In genomic region chr2:39128919-39129391, GRCh38 we compare ENCODE assay signal across 8 cellular contexts. TPM values are rescaled to one million over a fixed set of nuclear protein-coding genes. Genes with fewer than 3 reads are reported as not detected.
DNase-seq lines count a peak whose midpoint lies in the region; ATAC-seq, FAIRE-seq and TF ChIP-seq lines count a peak whose summit lies in the region.

No MANE protein-coding gene starts in this region.

- intact Hi-C loops in natural killer cell (cut with micrococcal nuclease): loop anchor here (10.0 kb wide), 2 partner anchors 374 to 754 kb away; partner anchors contain the start of genes ATL2 and SRSF7

- peak; percentile 36 for ATAC-seq in GM21367 (IDR thresholded peaks at IDR 0.05; ENCODE audit: unreplicated experiment)
- ATAC-seq in HG03469 (IDR thresholded peaks at IDR 0.05; ENCODE audit: unreplicated experiment): peak; percentile 34
- peak; percentile 38 to 53 (median 50) for ATAC-seq in natural killer cell

- peak; percentile 14 for DNase-seq in activated T-cell treated with anti-CD3 and anti-CD28 coated beads for 1 hour (ENCODE audit: low read depth)
- DNase-seq in natural killer cell: peak; percentile 27
- no peak for DNase-seq in frontal cortex (ENCODE audit: low spot score in 2 of 2)
- no peak for DNase-seq in superior temporal gyrus (ENCODE audit: extremely low spot score)
- no peak for DNase-seq in HPDE6-E6E7 (ENCODE audit: extremely low spot score)
- no peak for DNase-seq in AG08396 (ENCODE audit: low spot score)

- peak overlapping the region; percentile 66 for H3K4me3 Mint-ChIP-seq in natural killer cell

- FAIRE-seq in frontal cortex (lab: Jason Lieb, UNC): no peak

- TF ChIP-seq CTCF in natural killer cell (IDR thresholded peaks at IDR 0.05): no peak

- H3K27me3 Mint-ChIP-seq in natural killer cell (ENCODE audit: low read depth in 2 of 2): no peaks in the 10 kb centered on the region

- H3K36me3 Mint-ChIP-seq in natural killer cell: no peaks in the 10 kb centered on the region

- peak overlapping the region; percentile 87 to 93 for H3K27ac Mint-ChIP-seq in natural killer cell

- peaks cover 35 to 37% of the 10 kb centered on the region in 2 donors for H3K4me1 Mint-ChIP-seq in natural killer cell

- H3K9me3 Mint-ChIP-seq in natural killer cell: no peaks in the 10 kb centered on the region

RNA-seq across cellular contexts. Expression of gene SOS1, which starts 8.1 kb away (rescaled TPM):
- 10 to 100 TPM; 32.6 to 73.9 (median 52.7) TPM for total RNA-seq in natural killer cell
- 26.5 TPM for total RNA-seq in frontal cortex

Comparison
In these comparisons a context has a peak if more than half of its experiments do, and no peak if none do; other contexts are left out.
1. DNase-seq: peak in activated T-cell treated with anti-CD3 and anti-CD28 coated beads for 1 hour (single experiment) and natural killer cell (single experiment); none in frontal cortex (0 of 2), superior temporal gyrus (single experiment), HPDE6-E6E7 (single experiment) and AG08396 (single experiment).
2. Peak in every context shown above with its lines, with median percentiles within 50 percentile points of each other: ATAC-seq.